Comparison of ENCODE assay signal across 11 cellular contexts in the genomic region with DNA sequence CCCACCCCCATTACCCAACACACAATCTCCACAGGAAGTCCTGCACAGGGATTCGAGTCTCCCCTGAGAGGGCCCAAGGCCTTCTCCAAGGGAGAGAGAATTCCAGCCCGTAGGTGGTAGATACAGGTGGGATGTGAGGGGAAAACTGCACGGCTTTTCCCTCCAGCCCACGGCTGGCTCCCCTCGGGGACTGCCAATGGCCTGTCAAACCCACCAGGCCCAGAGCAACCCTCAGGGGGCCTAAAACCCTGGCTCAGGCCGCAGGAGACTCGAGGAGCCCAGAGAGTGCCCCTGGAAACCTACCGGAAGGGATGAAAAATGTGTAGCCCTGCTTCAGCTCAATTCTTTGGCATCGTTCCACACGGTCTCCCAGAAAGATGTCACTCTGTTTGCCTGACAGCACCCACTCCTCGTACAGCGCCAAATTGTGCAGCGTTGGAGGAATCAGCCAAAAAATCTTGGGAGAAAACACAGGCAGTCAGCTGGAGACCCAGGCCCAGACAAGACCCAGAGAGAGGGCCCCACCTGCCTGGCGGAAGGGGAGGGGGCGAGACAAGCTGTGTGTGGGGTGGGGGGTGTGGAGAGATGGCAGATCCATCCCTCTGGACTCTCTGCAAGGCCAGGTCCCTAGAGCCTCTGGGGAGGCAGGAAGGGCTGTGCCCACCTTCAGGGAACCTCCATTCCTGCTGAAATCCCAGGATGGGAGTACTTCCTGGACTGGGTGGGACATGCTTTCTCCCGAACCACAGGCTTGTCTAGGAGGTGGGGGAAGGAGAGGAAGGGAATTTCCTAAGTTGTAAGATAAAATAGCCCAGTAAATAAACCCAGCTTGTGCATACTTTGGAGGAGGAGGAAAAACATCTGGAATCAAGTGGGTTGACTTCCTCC. TPM values are rescaled to one million over a fixed set of nuclear protein-coding genes. Genes with fewer than 3 reads are reported as not detected.
DNase-seq lines count a peak whose midpoint lies in the region; ATAC-seq and TF ChIP-seq lines count a peak whose summit lies in the region.
"Had no signal": no experiment of that assay in that cellular context is flagged by ENCODE, and none has a peak within 500 bp of the region (broad histone marks: within the 10 kb centered on the region; RNA-seq: fewer than 3 reads in every experiment).

No MANE protein-coding gene starts in this region.

- H2BK5ac ChIP-seq in mesenchymal stem cell (ENCODE audit: low read depth, low read length, poor library complexity, severe bottlenecking): no peak overlapping the region

- H3K18ac ChIP-seq in mesenchymal stem cell (ENCODE audit: low read depth in 1 of 2, low read length in 2 of 2): peak overlapping the region in 1 of 2 experiments; percentile 63

- in situ Hi-C loops in ACHN (cut with HindIII; ENCODE audit: low pct_ligation_motif_present, low pct_unique_long_range_greater_than_20kb, low sequenced_read_pairs): no loop called here

- no peaks in the 10 kb centered on the region for H3K27me3 ChIP-seq in mesenchymal stem cell (ENCODE audit: control insufficient read depth in 1 of 2, insufficient read depth in 1 of 2, low read length in 2 of 2)

- H3K9ac ChIP-seq in mesenchymal stem cell (ENCODE audit: low read length): no peak overlapping the region

- H2BK15ac ChIP-seq in mesenchymal stem cell (ENCODE audit: low read depth, poor library complexity, severe bottlenecking): peak overlapping the region; percentile 30

- H3K36me3 ChIP-seq in mesenchymal stem cell (ENCODE audit: control insufficient read depth in 1 of 2, insufficient read depth in 2 of 2, low read depth in 1 of 2, low read length in 2 of 2): peaks cover 15 to 21% of the 10 kb centered on the region in 2 experiments

- H3K27ac Mint-ChIP-seq in chondrocyte (ENCODE audit: unreplicated experiment): no peak overlapping the region
- H3K27ac Mint-ChIP-seq: dendritic cell treated with granulocyte-macrophage colony-stimulating factor and Interleukin-4, amounts not matched to agents 40 ng/mL and 50 ng/mL, for 4 days had no signal

- H3K23ac ChIP-seq in mesenchymal stem cell (ENCODE audit: low read length in 2 of 2): no peak overlapping the region

- H3K4me3 ChIP-seq in GM12864 (ENCODE audit: low read depth, low read length) (peak overlapping the region; percentile 72), choroid plexus epithelial cell (ENCODE audit: low read depth, low read length) (no peak overlapping the region), mesenchymal stem cell (ENCODE audit: insufficient read depth in 1 of 2, low read depth in 1 of 2, low read length in 2 of 2) (no peak overlapping the region)

- peaks cover 2% of the 10 kb centered on the region for H3K36me3 Mint-ChIP-seq in chondrocyte (ENCODE audit: low read depth)

- H2AK5ac ChIP-seq in mesenchymal stem cell (ENCODE audit: low read length, severe bottlenecking): no peak overlapping the region

- H4K91ac ChIP-seq in mesenchymal stem cell (ENCODE audit: low read length): peak overlapping the region; percentile 1

- peaks cover 25% of the 10 kb centered on the region for H3K4me1 Mint-ChIP-seq in chondrocyte (ENCODE audit: low read depth)

- no peaks in the 10 kb centered on the region for H3K27me3 Mint-ChIP-seq in chondrocyte (ENCODE audit: low read depth)
- H3K27me3 Mint-ChIP-seq: dendritic cell treated with granulocyte-macrophage colony-stimulating factor and Interleukin-4, amounts not matched to agents 40 ng/mL and 50 ng/mL, for 4 days had no signal

- H3K79me1 ChIP-seq in mesenchymal stem cell (replicated peaks; ENCODE audit: low read length, poor library complexity, severe bottlenecking): no peaks in the 10 kb centered on the region

- H3K4me1 ChIP-seq in mesenchymal stem cell (ENCODE audit: control insufficient read depth, insufficient read depth, low read depth, low read length): peaks cover 25% of the 10 kb centered on the region

- H2BK12ac ChIP-seq in mesenchymal stem cell (ENCODE audit: low read length in 2 of 2): peak overlapping the region; percentile 18 to 50

- no peak overlapping the region for H2AFZ ChIP-seq in mesenchymal stem cell (ENCODE audit: low read depth, low read length)

- no peaks in the 10 kb centered on the region for H3K9me3 ChIP-seq in mesenchymal stem cell (ENCODE audit: control insufficient read depth, low read length)

- 83% methylated on average over 16 of the region's 16 CpGs for WGBS in mesenchymal stem cell

- H3K4me3 Mint-ChIP-seq in chondrocyte (ENCODE audit: unreplicated experiment): no peak overlapping the region
- H3K4me3 Mint-ChIP-seq: dendritic cell treated with granulocyte-macrophage colony-stimulating factor and Interleukin-4, amounts not matched to agents 40 ng/mL and 50 ng/mL, for 4 days had no signal

- no peak overlapping the region for H3K27ac ChIP-seq in mesenchymal stem cell (ENCODE audit: low read length, poor library complexity, severe bottlenecking)

- ATAC-seq in HG02759 (IDR thresholded peaks at IDR 0.05; ENCODE audit: unreplicated experiment): no peak

- peak; percentile 45 for DNase-seq in AG08395 (ENCODE audit: low spot score)
- DNase-seq in GM12864 (ENCODE audit: low read depth): no peak
- peak; percentile 24 for DNase-seq in choroid plexus epithelial cell (ENCODE audit: low read depth)
- DNase-seq in mesenchymal stem cell: peak; percentile 73
- DNase-seq in chondrocyte (ENCODE audit: low spot score): no peak
- no peak for DNase-seq in ACHN
- DNase-seq in NCI-H2196 (lab: John Stamatoyannopoulos, UW; ENCODE audit: unreplicated experiment): no peak
- DNase-seq: activated effector memory CD4-positive, alpha-beta T cell treated with Interleukin-2 at 50 U/mL for 16 hours; NCI-H1694 treated with DMSO at 0.1 percent for 48 hours had no signal

- H3K4ac ChIP-seq in mesenchymal stem cell (ENCODE audit: low read depth in 1 of 2, low read length in 2 of 2): peak overlapping the region; percentile 5 to 55

- H2BK120ac ChIP-seq in mesenchymal stem cell (ENCODE audit: low read depth, low read length): peak overlapping the region; percentile 50

- no peak overlapping the region for H3K14ac ChIP-seq in mesenchymal stem cell (ENCODE audit: low read length in 2 of 2)

- no peak overlapping the region for H3K4me2 ChIP-seq in mesenchymal stem cell (ENCODE audit: low read length, poor library complexity, severe bottlenecking)

- no peak for TF ChIP-seq CTCF in GM12864 (IDR thresholded peaks at IDR 0.05; ENCODE audit: low read depth, low read length, missing control alignments)
- TF ChIP-seq CTCF in choroid plexus epithelial cell (conservative IDR thresholded peaks at IDR 0.05; ENCODE audit: low read depth, low read length): no peak
- no peak for TF ChIP-seq CTCF in chondrocyte (IDR thresholded peaks at IDR 0.05)

- peak overlapping the region; percentile 73 for H4K8ac ChIP-seq in mesenchymal stem cell (ENCODE audit: low read length)

- H3K9me3 Mint-ChIP-seq in chondrocyte (ENCODE audit: low read depth): no peaks in the 10 kb centered on the region
- H3K9me3 Mint-ChIP-seq: dendritic cell treated with granulocyte-macrophage colony-stimulating factor and Interleukin-4, amounts not matched to agents 40 ng/mL and 50 ng/mL, for 4 days had no signal

RNA-seq across cellular contexts. Expression of a gene that starts 48.1 kb away (rescaled TPM):
- polyA plus RNA-seq in mesenchymal stem cell (2013, experiment 1 of 2): 15.0 TPM
- 13.5 TPM for polyA plus RNA-seq in mesenchymal stem cell (2013, experiment 2 of 2)
- total RNA-seq in chondrocyte: 21.3 to 25.3 TPM (median 21.8 TPM) in 3 replicates

Comparison
In these comparisons a context has a peak if more than half of its experiments do, and no peak if none do; other contexts are left out.
1. DNase-seq: peak in AG08395 (single experiment), choroid plexus epithelial cell (single experiment) and mesenchymal stem cell (single experiment); none in GM12864 (single experiment), chondrocyte (single experiment), ACHN (single experiment) and NCI-H2196 (single experiment).